Comparison of ENCODE assay signal across 2 cellular contexts in genomic region chr1:179124866-179125265, GRCh38.
A peak's percentile ranks its signal among the peaks of the same experiment; 100 is the strongest.
TF ChIP-seq lines count a peak whose summit lies in the region.

No MANE protein-coding gene starts in this region.

TF ChIP-seq in A549, 52 proteins besides CTCF, POLR2A, EP300 and RAD21:
- peak; percentile 22 for TF ChIP-seq MAFK (IDR thresholded peaks at IDR 0.05; ENCODE audit: partially characterized antibody)
- no peak for TF ChIP-seq HMGXB4 (CRISPR knock-in tag; IDR thresholded peaks at IDR 0.05; ENCODE audit: borderline replicate concordance)

TF ChIP-seq in IMR-90, 13 proteins besides CTCF, POLR2A, EP300 and RAD21:
- TF ChIP-seq CHD1 (IDR thresholded peaks at IDR 0.05; ENCODE audit: low read depth, low read length), result no peak
- no peak; the same call in 1 of the 2 replicates for TF ChIP-seq SMC3 (IDR thresholded peaks at IDR 0.05; ENCODE audit: low read depth, low read length)
- no peak for TF ChIP-seq RCOR1 (IDR thresholded peaks at IDR 0.05; ENCODE audit: insufficient replicate concordance, low read length)
- no peak for TF ChIP-seq BHLHE40 (IDR thresholded peaks at IDR 0.05; ENCODE audit: low read depth, low read length)
- TF ChIP-seq MAFK (IDR thresholded peaks at IDR 0.05; ENCODE audit: low read depth, low read length), result peak; percentile 69
